In genomic region chr3:79410617-79411016, GRCh38 we compare ENCODE assay signal across 23 cellular contexts.
A peak's percentile ranks its signal among the peaks of the same experiment; 100 is the strongest.
DNase-seq lines count a peak whose midpoint lies in the region; ATAC-seq and TF ChIP-seq lines count a peak whose summit lies in the region.
"Had no signal": no experiment of that assay in that cellular context is flagged by ENCODE, and none has a peak within 500 bp of the region (broad histone marks: within the 10 kb centered on the region; RNA-seq: fewer than 3 reads in every experiment).

No MANE protein-coding gene starts in this region.

- peak; percentile 71 for ATAC-seq in left lobe of liver
- ATAC-seq: A549, GM12878, GM23338 had no signal

- peaks cover 27% of the 10 kb centered on the region for H3K4me1 ChIP-seq in adipocyte (ENCODE audit: control insufficient read depth, insufficient read depth, low read length)
- H3K4me1 ChIP-seq in neural progenitor cell, result no peaks in the 10 kb centered on the region
- H3K4me1 ChIP-seq: A549, BE2C had no signal

- H3K36me3 ChIP-seq in adipocyte (ENCODE audit: control insufficient read depth, insufficient read depth, low read length, severe bottlenecking), result no peaks in the 10 kb centered on the region
- H3K36me3 ChIP-seq in neural progenitor cell, result no peaks in the 10 kb centered on the region
- H3K36me3 ChIP-seq: BE2C; BLaER1 treated with 17β-estradiol and CSF1 and Interleukin-3, amounts not matched to agents 10 nM and 100 nM; HAP-1 had no signal

- TF ChIP-seq CTCF in neural progenitor cell (IDR thresholded peaks at IDR 0.05) (no peak), endothelial cell (IDR thresholded peaks at IDR 0.05; ENCODE audit: unreplicated experiment) (no peak)

- DNase-seq in adipocyte (ENCODE audit: low read depth) (no peak), left lobe of liver (ENCODE audit: low spot score) (no peak), neural progenitor cell (ENCODE audit: low spot score) (no peak), endothelial cell (ENCODE audit: low spot score) (no peak)
- no peak for DNase-seq in stimulated activated CD4-positive, alpha-beta T cell treated with anti-CD3 and anti-CD28 coated beads, Interleukin-2, amount 100 ng/mL, for 48 hours
- DNase-seq in activated naive CD8-positive, alpha-beta T cell treated with anti-CD3 and anti-CD28 coated beads for 36 hours, result no peak
- DNase-seq: 8988T; ACHN; AML-193; BE2C; CD4-positive, alpha-beta T cell; CD8-positive, alpha-beta memory T cell; DMS 273 treated with DMSO at 0.1 percent for 48 hours; DMS79; EL; GDM1; HFFc6 had no signal

- H3K27me3 Mint-ChIP-seq in neural progenitor cell (ENCODE audit: insufficient read depth, low read depth) (no peaks in the 10 kb centered on the region), endothelial cell (ENCODE audit: unreplicated experiment) (no peaks in the 10 kb centered on the region)
- H3K27me3 Mint-ChIP-seq in activated naive CD8-positive, alpha-beta T cell treated with anti-CD3 and anti-CD28 coated beads for 36 hours, result no peaks in the 10 kb centered on the region
- H3K27me3 Mint-ChIP-seq: CD4-positive, alpha-beta T cell; CD8-positive, alpha-beta memory T cell had no signal

- H3K36me3 Mint-ChIP-seq in neural progenitor cell (no peaks in the 10 kb centered on the region), endothelial cell (ENCODE audit: low read depth, unreplicated experiment) (no peaks in the 10 kb centered on the region)
- no peaks in the 10 kb centered on the region for H3K36me3 Mint-ChIP-seq in activated naive CD8-positive, alpha-beta T cell treated with anti-CD3 and anti-CD28 coated beads for 36 hours
- H3K36me3 Mint-ChIP-seq: CD14-positive monocyte; CD8-positive, alpha-beta memory T cell had no signal

- H3K4me3 ChIP-seq in adipocyte (ENCODE audit: low read length) (no peak overlapping the region), neural progenitor cell (no peak overlapping the region)
- H3K4me3 ChIP-seq: A549; BLaER1 treated with 17β-estradiol and CSF1 and Interleukin-3, amounts not matched to agents 10 nM and 100 nM; GM12878; GM23338; HAP-1 had no signal

- H3K27me3 ChIP-seq in adipocyte (replicated peaks; ENCODE audit: control insufficient read depth, insufficient read depth, low read length), result no peaks in the 10 kb centered on the region
- H3K27me3 ChIP-seq in neural progenitor cell, result no peaks in the 10 kb centered on the region
- H3K27me3 ChIP-seq: BE2C; BLaER1 treated with 17β-estradiol and CSF1 and Interleukin-3, amounts not matched to agents 10 nM and 100 nM had no signal

- H3K9me3 Mint-ChIP-seq in neural progenitor cell (no peaks in the 10 kb centered on the region), endothelial cell (ENCODE audit: unreplicated experiment) (no peaks in the 10 kb centered on the region)
- H3K9me3 Mint-ChIP-seq in activated naive CD8-positive, alpha-beta T cell treated with anti-CD3 and anti-CD28 coated beads for 36 hours, result peaks cover 1% of the 10 kb centered on the region
- H3K9me3 Mint-ChIP-seq: CD14-positive monocyte, GM23338, HFFc6 had no signal

- H3K9me3 ChIP-seq in adipocyte (ENCODE audit: control insufficient read depth, low read length) (no peaks in the 10 kb centered on the region), neural progenitor cell (ENCODE audit: low read depth) (no peaks in the 10 kb centered on the region)
- H3K9me3 ChIP-seq: A549; BE2C; BLaER1 treated with 17β-estradiol and CSF1 and Interleukin-3, amounts not matched to agents 10 nM and 100 nM; HAP-1 had no signal

- H3K9ac ChIP-seq in adipocyte (ENCODE audit: low read length) (peak overlapping the region; percentile 5), neural progenitor cell (no peak overlapping the region)
- H3K9ac ChIP-seq: BLaER1 treated with 17β-estradiol and CSF1 and Interleukin-3, amounts not matched to agents 10 nM and 100 nM had no signal

- H3K4me2 ChIP-seq in neural progenitor cell, result no peak overlapping the region
- H3K4me2 ChIP-seq: A549, GM23338 had no signal

- H3K4me1 Mint-ChIP-seq in neural progenitor cell (no peaks in the 10 kb centered on the region), endothelial cell (ENCODE audit: unreplicated experiment) (peaks cover 2% of the 10 kb centered on the region)
- H3K4me1 Mint-ChIP-seq in activated naive CD8-positive, alpha-beta T cell treated with anti-CD3 and anti-CD28 coated beads for 36 hours, result no peaks in the 10 kb centered on the region
- H3K4me1 Mint-ChIP-seq: CD14-positive monocyte; CD8-positive, alpha-beta memory T cell; GM23338 had no signal

- no peaks in the 10 kb centered on the region for H3F3A ChIP-seq in neural progenitor cell (ENCODE audit: low read depth)

- H3K27ac Mint-ChIP-seq in neural progenitor cell (no peak overlapping the region), endothelial cell (ENCODE audit: unreplicated experiment) (no peak overlapping the region)
- H3K27ac Mint-ChIP-seq in activated naive CD8-positive, alpha-beta T cell treated with anti-CD3 and anti-CD28 coated beads for 36 hours, result no peak overlapping the region
- H3K27ac Mint-ChIP-seq: CD14-positive monocyte; CD4-positive, alpha-beta T cell; CD8-positive, alpha-beta memory T cell; GM23338; HFFc6 had no signal

- H4K20me1 ChIP-seq in neural progenitor cell (ENCODE audit: low read depth), result no peaks in the 10 kb centered on the region
- H4K20me1 ChIP-seq: BLaER1 treated with 17β-estradiol and CSF1 and Interleukin-3, amounts not matched to agents 10 nM and 100 nM had no signal

- H3K4me3 Mint-ChIP-seq in neural progenitor cell (no peak overlapping the region), endothelial cell (ENCODE audit: unreplicated experiment) (no peak overlapping the region)
- no peak overlapping the region for H3K4me3 Mint-ChIP-seq in activated naive CD8-positive, alpha-beta T cell treated with anti-CD3 and anti-CD28 coated beads for 36 hours
- H3K4me3 Mint-ChIP-seq: CD14-positive monocyte; CD4-positive, alpha-beta T cell; CD8-positive, alpha-beta memory T cell; GM23338; HFFc6 had no signal

- H2AFZ ChIP-seq in neural progenitor cell (replicated peaks), result peak overlapping the region; percentile 59
- H2AFZ ChIP-seq: GM23338 had no signal

- H3K27ac ChIP-seq in neural progenitor cell, result no peak overlapping the region
- H3K27ac ChIP-seq: A549; BLaER1 treated with 17β-estradiol and CSF1 and Interleukin-3, amounts not matched to agents 10 nM and 100 nM had no signal

- no peaks in the 10 kb centered on the region for H3K79me2 ChIP-seq in neural progenitor cell (ENCODE audit: low read depth)
